Comparison of ENCODE assay signal across 8 cellular contexts in genomic region chr12:52005903-52006703, GRCh38. TPM values are rescaled to one million over a fixed set of nuclear protein-coding genes. Genes with fewer than 3 reads are reported as not detected.
A peak's percentile ranks its signal among the peaks of the same experiment; 100 is the strongest.
DNase-seq lines count a peak whose midpoint lies in the region; ATAC-seq and TF ChIP-seq lines count a peak whose summit lies in the region.

No MANE protein-coding gene starts in this region.

- no peaks in the 10 kb centered on the region for H3K9me3 Mint-ChIP-seq in memory B cell

- WGBS in urinary bladder: 46% methylated on average over 28 of the region's 28 CpGs

- ATAC-seq in GM21786 (IDR thresholded peaks at IDR 0.05; ENCODE audit: unreplicated experiment) (peak; percentile 81), memory B cell (ENCODE audit: low read depth) (peak; percentile 63), GM19455 (IDR thresholded peaks at IDR 0.05; ENCODE audit: unreplicated experiment) (no peak), HG03469 (IDR thresholded peaks at IDR 0.05; ENCODE audit: unreplicated experiment) (no peak)

- H3K27ac Mint-ChIP-seq in memory B cell: peak overlapping the region; percentile 97

- H3K4me1 Mint-ChIP-seq in memory B cell: peaks cover 36% of the 10 kb centered on the region

- H3K4me1 ChIP-seq in urinary bladder (ENCODE audit: insufficient read depth): no peaks in the 10 kb centered on the region

- DNase-seq in GM10266 (ENCODE audit: extremely low spot score) (peak; percentile 86), NCI-H345 (lab: John Stamatoyannopoulos, UW) (peak; percentile 55), memory B cell (ENCODE audit: low spot score in 2 of 2) (peak; percentile 75 to 80)
- peak; percentile 15 for DNase-seq in central memory CD4-positive, alpha-beta T cell

- no peak overlapping the region for H3K27ac ChIP-seq in urinary bladder (ENCODE audit: low read depth)

- H3K36me3 Mint-ChIP-seq in memory B cell: peaks cover 9% of the 10 kb centered on the region

- TF ChIP-seq CTCF in GM10266 (IDR thresholded peaks at IDR 0.05; ENCODE audit: control insufficient read depth, insufficient read depth, low read depth, missing control alignments): peak; percentile 1

- no peaks in the 10 kb centered on the region for H3K36me3 ChIP-seq in urinary bladder (ENCODE audit: insufficient read depth)

- H3K27me3 Mint-ChIP-seq in memory B cell: no peaks in the 10 kb centered on the region

- H3K4me3 ChIP-seq in urinary bladder (ENCODE audit: low read depth, low read length): peak overlapping the region; percentile 67

- peak overlapping the region; percentile 85 for H3K4me3 Mint-ChIP-seq in memory B cell

RNA-seq across cellular contexts. Expression of gene TAMALIN, which starts 0.6 kb away (rescaled TPM):
- total RNA-seq in urinary bladder: 13.0 TPM
- polyA plus RNA-seq in urinary bladder: 51.8 TPM

RNA-seq across cellular contexts. Expression of gene NR4A1, which starts 45.1 kb away (rescaled TPM):
- 18.3 TPM for total RNA-seq in urinary bladder
- polyA plus RNA-seq in urinary bladder: 307 TPM

RNA-seq across cellular contexts. Expression of gene ACVR1B, which starts 54.6 kb away (rescaled TPM):
- 9.5 TPM for total RNA-seq in urinary bladder
- 14.8 TPM for polyA plus RNA-seq in urinary bladder

Comparison
In these comparisons a context has a peak if more than half of its experiments do, and no peak if none do; other contexts are left out.
1. DNase-seq: peak in every context shown above with its lines; median percentile 86 in GM10266; 78 in memory B cell; 55 in NCI-H345; 15 in central memory CD4-positive, alpha-beta T cell.
2. ATAC-seq: peak in GM21786 (single experiment) and memory B cell (single experiment); none in GM19455 (single experiment) and HG03469 (single experiment).